Comparison of ENCODE assay signal across 7 cellular contexts in genomic region chr7:73005693-73006447, GRCh38. TPM values are rescaled to one million over a fixed set of nuclear protein-coding genes. Genes with fewer than 3 reads are reported as not detected.
DNase-seq lines count a peak whose midpoint lies in the region; ATAC-seq and TF ChIP-seq lines count a peak whose summit lies in the region.
"Not testable (repeated sequence)": the region's sequence is repeated elsewhere in the genome, so short reads cannot be mapped to it uniquely, and the experiment has no call there.

No MANE protein-coding gene starts in this region.

- not testable (repeated sequence) for H3K27me3 ChIP-seq in lower lobe of right lung (ENCODE audit: low read depth)

- not testable (repeated sequence) for H3K36me3 ChIP-seq in lower lobe of right lung

- peak; percentile 87 for ATAC-seq in GM18907 (IDR thresholded peaks at IDR 0.05; ENCODE audit: unreplicated experiment)
- ATAC-seq in HG02943 (IDR thresholded peaks at IDR 0.05; ENCODE audit: low read depth, unreplicated experiment): peak; percentile 87
- ATAC-seq in lower lobe of right lung: peak; percentile 97

- H3K9me3 ChIP-seq in lower lobe of right lung: not testable (repeated sequence)

- peaks cover 10% of the 10 kb centered on the region for H3K4me1 ChIP-seq in lower lobe of right lung

- intact Hi-C loops in lower lobe of right lung (cut with DNase I): not testable (repeated sequence)

- peak overlapping the region; percentile 88 for H3K27ac ChIP-seq in lower lobe of right lung

- peak overlapping the region; percentile 56 for H3K4me3 ChIP-seq in epithelial cell of esophagus (ENCODE audit: low read length)
- H3K4me3 ChIP-seq in lower lobe of right lung: peak overlapping the region; percentile 62

- DNase-seq in activated T-cell treated with anti-CD3 and anti-CD28 coated beads, Interleukin-2, amount 50 U/mL, for 1 hour: peak; percentile 89
- DNase-seq in epithelial cell of esophagus (ENCODE audit: low read depth) (peak; percentile 77), lower lobe of right lung (peak; percentile 90)
- DNase-seq in stimulated activated CD4-positive, alpha-beta T cell treated with anti-CD3 and anti-CD28 coated beads, Interleukin-15, amount 100 ng/mL, for 24 hours: peak; percentile 92

- TF ChIP-seq CTCF in epithelial cell of esophagus (IDR thresholded peaks at IDR 0.05; ENCODE audit: insufficient read depth, low read depth, low read length, missing control alignments); lower lobe of right lung (IDR thresholded peaks at IDR 0.05): not testable (repeated sequence)

TF ChIP-seq in PFSK-1, 5 proteins besides CTCF, POLR2A, EP300 and RAD21:
- TF ChIP-seq, protein P1, sequence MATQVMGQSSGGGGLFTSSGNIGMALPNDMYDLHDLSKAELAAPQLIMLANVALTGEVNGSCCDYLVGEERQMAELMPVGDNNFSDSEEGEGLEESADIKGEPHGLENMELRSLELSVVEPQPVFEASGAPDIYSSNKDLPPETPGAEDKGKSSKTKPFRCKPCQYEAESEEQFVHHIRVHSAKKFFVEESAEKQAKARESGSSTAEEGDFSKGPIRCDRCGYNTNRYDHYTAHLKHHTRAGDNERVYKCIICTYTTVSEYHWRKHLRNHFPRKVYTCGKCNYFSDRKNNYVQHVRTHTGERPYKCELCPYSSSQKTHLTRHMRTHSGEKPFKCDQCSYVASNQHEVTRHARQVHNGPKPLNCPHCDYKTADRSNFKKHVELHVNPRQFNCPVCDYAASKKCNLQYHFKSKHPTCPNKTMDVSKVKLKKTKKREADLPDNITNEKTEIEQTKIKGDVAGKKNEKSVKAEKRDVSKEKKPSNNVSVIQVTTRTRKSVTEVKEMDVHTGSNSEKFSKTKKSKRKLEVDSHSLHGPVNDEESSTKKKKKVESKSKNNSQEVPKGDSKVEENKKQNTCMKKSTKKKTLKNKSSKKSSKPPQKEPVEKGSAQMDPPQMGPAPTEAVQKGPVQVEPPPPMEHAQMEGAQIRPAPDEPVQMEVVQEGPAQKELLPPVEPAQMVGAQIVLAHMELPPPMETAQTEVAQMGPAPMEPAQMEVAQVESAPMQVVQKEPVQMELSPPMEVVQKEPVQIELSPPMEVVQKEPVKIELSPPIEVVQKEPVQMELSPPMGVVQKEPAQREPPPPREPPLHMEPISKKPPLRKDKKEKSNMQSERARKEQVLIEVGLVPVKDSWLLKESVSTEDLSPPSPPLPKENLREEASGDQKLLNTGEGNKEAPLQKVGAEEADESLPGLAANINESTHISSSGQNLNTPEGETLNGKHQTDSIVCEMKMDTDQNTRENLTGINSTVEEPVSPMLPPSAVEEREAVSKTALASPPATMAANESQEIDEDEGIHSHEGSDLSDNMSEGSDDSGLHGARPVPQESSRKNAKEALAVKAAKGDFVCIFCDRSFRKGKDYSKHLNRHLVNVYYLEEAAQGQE (IDR thresholded peaks at IDR 0.05; ENCODE audit: insufficient read depth in 1 of 2, low read depth in 2 of 2, low read length in 2 of 2): 0 out of 4 replicates have a peak, but pooled peaks of 1 of the 2 experiments have one; percentile 27
- TF ChIP-seq POLR2AphosphoS5 (IDR thresholded peaks at IDR 0.05; ENCODE audit: low read depth, low read length) (peak; percentile 87), TAF1 (IDR thresholded peaks at IDR 0.05; ENCODE audit: borderline replicate concordance, insufficient read depth, low read length) (peak; percentile 77; the same call in 1 of the 2 replicates)

RNA-seq across cellular contexts. Expression of gene SPDYE8, which starts 23.7 kb away (rescaled TPM):
- polyA plus RNA-seq in PFSK-1 (2012; ENCODE audit: insufficient read length, low read depth): not detected
- total RNA-seq in lower lobe of right lung: not detected

RNA-seq across cellular contexts. Expression of gene TRIM74, which starts 36.6 kb away (rescaled TPM):
- polyA plus RNA-seq in PFSK-1 (2012; ENCODE audit: insufficient read length, low read depth): 8.4 TPM
- total RNA-seq in lower lobe of right lung: 1.1 TPM

RNA-seq across cellular contexts. Expression of gene SPDYE11, which starts 51.8 kb away (rescaled TPM):
- not detected for polyA plus RNA-seq in PFSK-1 (2012; ENCODE audit: insufficient read length, low read depth)
- not detected for total RNA-seq in lower lobe of right lung

Comparison
In these comparisons a context has a peak if more than half of its experiments do, and no peak if none do; other contexts are left out.
1. Peak in every context shown above with its lines: DNase-seq, ATAC-seq, H3K4me3 ChIP-seq and H3K27ac ChIP-seq.